Comparison of ENCODE assay signal across 1 cellular context in genomic region chr11:35138949-35139881, GRCh38.
TF ChIP-seq lines count a peak whose summit lies in the region.

CD44 (plus strand) TSS chr11:35139171; CDS start chr11:35139304, 133 bp downstream.

TF ChIP-seq in HEK293, 187 proteins besides CTCF, POLR2A, EP300 and RAD21 (continued from another document and continues in another):
- TF ChIP-seq ZNF280D (tag by site-specific recombination; IDR thresholded peaks at IDR 0.05): no peak
- TF ChIP-seq TRIM28 (IDR thresholded peaks at IDR 0.05; ENCODE audit: borderline replicate concordance, low read length): no peak
- TF ChIP-seq ZNF701 (tag by site-specific recombination; IDR thresholded peaks at IDR 0.05): no peak
- no peak for TF ChIP-seq ZNF341 (tag by site-specific recombination; IDR thresholded peaks at IDR 0.05; ENCODE audit: low read depth)
- TF ChIP-seq ZNF529 (tag by site-specific recombination; IDR thresholded peaks at IDR 0.05; ENCODE audit: insufficient replicate concordance): no peak
- no peak for TF ChIP-seq ZNF132 (tag by site-specific recombination; IDR thresholded peaks at IDR 0.05; ENCODE audit: borderline replicate concordance)
- no peak for TF ChIP-seq ZNF549 (tag by site-specific recombination; IDR thresholded peaks at IDR 0.05)
- TF ChIP-seq KLF9 (tag by site-specific recombination; IDR thresholded peaks at IDR 0.05; ENCODE audit: low read depth): peak; percentile 20; the same call in 1 of the 2 replicates
- no peak for TF ChIP-seq YY2 (tag by site-specific recombination; IDR thresholded peaks at IDR 0.05)
- peak; percentile 64; the same call in 1 of the 2 replicates for TF ChIP-seq PBX3 (CRISPR knock-in tag; IDR thresholded peaks at IDR 0.05)
- no peak for TF ChIP-seq ZNF677 (tag by site-specific recombination; IDR thresholded peaks at IDR 0.05)
- TF ChIP-seq PATZ1 (tag by site-specific recombination; IDR thresholded peaks at IDR 0.05): no peak; the same call in 1 of the 2 replicates
- no peak for TF ChIP-seq ZNF548 (tag by site-specific recombination; IDR thresholded peaks at IDR 0.05)
- TF ChIP-seq ZNF707 (tag by site-specific recombination; IDR thresholded peaks at IDR 0.05): no peak
- no peak for TF ChIP-seq ZNF121 (tag by site-specific recombination; IDR thresholded peaks at IDR 0.05)
- TF ChIP-seq PRDM4 (tag by site-specific recombination; IDR thresholded peaks at IDR 0.05): no peak
- 0 out of 2 replicates have a peak, but pooled peaks have one; percentile 15 for TF ChIP-seq ZBTB10 (tag by site-specific recombination; IDR thresholded peaks at IDR 0.05)
- peak; percentile 59; the same call in 1 of the 2 replicates for TF ChIP-seq HIC1 (tag by site-specific recombination; IDR thresholded peaks at IDR 0.05)
- TF ChIP-seq AEBP2 (tag by site-specific recombination; IDR thresholded peaks at IDR 0.05; ENCODE audit: borderline replicate concordance): no peak
- TF ChIP-seq ZEB2 (tag by site-specific recombination; IDR thresholded peaks at IDR 0.05): no peak
- no peak for TF ChIP-seq SCRT1 (tag by site-specific recombination; IDR thresholded peaks at IDR 0.05; ENCODE audit: borderline replicate concordance)
- TF ChIP-seq ZNF18 (tag by site-specific recombination; IDR thresholded peaks at IDR 0.05): no peak
- TF ChIP-seq ZNF530 (tag by site-specific recombination; IDR thresholded peaks at IDR 0.05; ENCODE audit: low read depth): no peak
- TF ChIP-seq ZNF513 (tag by site-specific recombination; IDR thresholded peaks at IDR 0.05): no peak
- no peak for TF ChIP-seq ZSCAN4 (tag by site-specific recombination; IDR thresholded peaks at IDR 0.05)
- TF ChIP-seq ZNF658 (tag by site-specific recombination; IDR thresholded peaks at IDR 0.05): no peak
- peak; percentile 46; the same call in 1 of the 2 replicates for TF ChIP-seq KLF17 (tag by site-specific recombination; IDR thresholded peaks at IDR 0.05)
- peak; percentile 70 for TF ChIP-seq GLIS2 (tag by site-specific recombination; IDR thresholded peaks at IDR 0.05)
- TF ChIP-seq ZNF16 (tag by site-specific recombination; IDR thresholded peaks at IDR 0.05; ENCODE audit: low read depth): no peak
- no peak for TF ChIP-seq INSM2 (tag by site-specific recombination; IDR thresholded peaks at IDR 0.05)
- TF ChIP-seq ZBTB48 (tag by site-specific recombination; IDR thresholded peaks at IDR 0.05): peak; percentile 31
